ENCODE assay signal across 33 cellular contexts in the genomic region with DNA sequence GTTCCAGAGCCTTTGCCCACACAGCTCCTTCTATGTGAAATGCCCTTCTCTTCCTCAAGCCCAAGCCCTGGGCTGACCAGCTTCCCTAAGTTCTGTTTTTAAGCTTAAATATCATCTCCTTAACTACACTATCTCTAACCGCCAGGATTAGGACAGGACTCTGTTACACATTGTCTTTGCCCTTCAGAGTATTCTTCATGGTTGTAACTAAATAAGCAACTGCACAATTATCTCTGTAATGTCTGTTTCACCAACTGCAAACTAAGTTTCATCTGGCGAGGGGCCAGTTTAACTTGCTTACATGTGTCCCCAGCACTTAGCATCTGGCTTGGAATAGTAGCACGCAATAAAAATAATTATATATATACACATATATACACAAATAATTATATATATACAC. TPM values are rescaled to one million over a fixed set of nuclear protein-coding genes. Genes with fewer than 3 reads are reported as not detected.
A peak's percentile ranks its signal among the peaks of the same experiment; 100 is the strongest.
DNase-seq lines count a peak whose midpoint lies in the region; ATAC-seq, FAIRE-seq and TF ChIP-seq lines count a peak whose summit lies in the region.
"Had no signal": no experiment of that assay in that cellular context is flagged by ENCODE, and none has a peak within 500 bp of the region (broad histone marks: within the 10 kb centered on the region; RNA-seq: fewer than 3 reads in every experiment).

No MANE protein-coding gene starts in this region.

- H3K4me3 ChIP-seq in K562 = no peak overlapping the region
- H3K4me3 ChIP-seq: BLaER1 treated with 17β-estradiol and CSF1 and Interleukin-3, amounts not matched to agents 10 nM and 100 nM; cardiac muscle cell; esophagus squamous epithelium; Peyer's patch; upper lobe of left lung had no signal

- CTCF ChIA-PET in K562 (lab: Yijun Ruan, JAX; ENCODE audit: low intra/inter-chr PET ratio) = interaction anchor here (1.0 kb wide), 1 partner anchor 127 kb away, joined by 6 read pairs; no protein-coding TSS in a partner anchor

- POLR2A ChIA-PET in K562 (lab: Yijun Ruan, JAX) = interaction anchor here (0.8 to 1.5 kb wide), 3 partner anchors 8 to 549 kb away, joined by 3 to 9 read pairs (median 3); a partner anchor contains a TSS

- peak overlapping the region; percentile 17 for H3K27ac Mint-ChIP-seq in stimulated activated naive CD8-positive, alpha-beta T cell treated with anti-CD3 and anti-CD28 coated beads, Interleukin-15, Interleukin-2, amounts not matched to agents 100 ng/mL and 50 ng/mL, for 24 hours
- H3K27ac Mint-ChIP-seq: endodermal cell, WTC11 had no signal

- ATAC-seq in stimulated activated naive CD8-positive, alpha-beta T cell treated with anti-CD3 and anti-CD28 coated beads, Interleukin-15, Interleukin-2, amounts not matched to agents 100 U/mL and 50 U/mL, for 24 hours = no peak
- ATAC-seq in K562 = no peak
- ATAC-seq in left colon = no peak

- H3K27me3 ChIP-seq in K562 (ENCODE audit: control insufficient read depth in 2 of 2, insufficient read depth in 2 of 2, low read length in 2 of 2) = no peaks in the 10 kb centered on the region
- H3K27me3 ChIP-seq: BLaER1 treated with 17β-estradiol and CSF1 and Interleukin-3, amounts not matched to agents 10 nM and 100 nM; cardiac muscle cell; esophagus squamous epithelium; Peyer's patch; upper lobe of left lung had no signal

- no peak overlapping the region for H3K4me3 Mint-ChIP-seq in stimulated activated naive CD8-positive, alpha-beta T cell treated with anti-CD3 and anti-CD28 coated beads, Interleukin-15, Interleukin-2, amounts not matched to agents 100 ng/mL and 50 ng/mL, for 24 hours
- H3K4me3 Mint-ChIP-seq: endodermal cell, natural killer cell, WTC11 had no signal

- H3K9ac ChIP-seq in K562 (ENCODE audit: insufficient read depth in 1 of 2, low read depth in 2 of 2, low read length in 2 of 2) = no peak overlapping the region
- H3K9ac ChIP-seq: BLaER1 treated with 17β-estradiol and CSF1 and Interleukin-3, amounts not matched to agents 10 nM and 100 nM had no signal

- H4K20me1 ChIP-seq in K562 (replicated peaks; ENCODE audit: control insufficient read depth, insufficient read depth, low read length) = no peaks in the 10 kb centered on the region
- H4K20me1 ChIP-seq: BLaER1 treated with 17β-estradiol and CSF1 and Interleukin-3, amounts not matched to agents 10 nM and 100 nM had no signal

- peaks cover 44% of the 10 kb centered on the region for H3K4me1 Mint-ChIP-seq in stimulated activated naive CD8-positive, alpha-beta T cell treated with anti-CD3 and anti-CD28 coated beads, Interleukin-15, Interleukin-2, amounts not matched to agents 100 ng/mL and 50 ng/mL, for 24 hours (ENCODE audit: low read depth)

- no peaks in the 10 kb centered on the region for H3K36me3 ChIP-seq in K562 (ENCODE audit: control insufficient read depth, insufficient read depth, low read length)
- H3K36me3 ChIP-seq: cardiac muscle cell, esophagus squamous epithelium, Peyer's patch, upper lobe of left lung had no signal

- H3K9me3 Mint-ChIP-seq in stimulated activated naive CD8-positive, alpha-beta T cell treated with anti-CD3 and anti-CD28 coated beads, Interleukin-15, Interleukin-2, amounts not matched to agents 100 ng/mL and 50 ng/mL, for 24 hours = no peaks in the 10 kb centered on the region
- H3K9me3 Mint-ChIP-seq: endodermal cell, natural killer cell, WTC11 had no signal

- no peaks in the 10 kb centered on the region for H3K9me1 ChIP-seq in K562 (ENCODE audit: control insufficient read depth, insufficient read depth, low read length)

- H3K27ac ChIP-seq in K562 (ENCODE audit: extremely low read depth, low read depth, low read length) = no peak overlapping the region
- H3K27ac ChIP-seq: BLaER1 treated with 17β-estradiol and CSF1 and Interleukin-3, amounts not matched to agents 10 nM and 100 nM; cardiac muscle cell; esophagus squamous epithelium; Peyer's patch; upper lobe of left lung had no signal

- FAIRE-seq in K562 (lab: Jason Lieb, UNC) = no peak
- FAIRE-seq: frontal cortex, small intestine had no signal

- intact Hi-C loops in K562 (cut with micrococcal nuclease) = loop anchor here (2.0 to 5.0 kb wide), 3 partner anchors 126 to 166 kb away; no protein-coding TSS in a partner anchor
- intact Hi-C loops in left colon (cut with DNase I, micrococcal nuclease) = no loop called here

- H3K36me3 Mint-ChIP-seq in stimulated activated naive CD8-positive, alpha-beta T cell treated with anti-CD3 and anti-CD28 coated beads, Interleukin-15, Interleukin-2, amounts not matched to agents 100 ng/mL and 50 ng/mL, for 24 hours (ENCODE audit: low read depth) = peaks cover 10% of the 10 kb centered on the region
- H3K36me3 Mint-ChIP-seq: WTC11 had no signal

- no peak for DNase-seq in stimulated activated naive CD8-positive, alpha-beta T cell treated with anti-CD3 and anti-CD28 coated beads, Interleukin-15, Interleukin-2, amounts not matched to agents 100 U/mL and 50 U/mL, for 24 hours
- DNase-seq in K562 (ENCODE audit: extremely low read depth in 1 of 4, low spot score in 3 of 4) = peak in 1 of 4 experiments; percentile 33
- DNase-seq in midbrain (lab: John Stamatoyannopoulos, UW) = peak; percentile 38
- no peak for DNase-seq in NOMO-1 treated with DMSO at 0.1 percent for 48 hours (lab: John Stamatoyannopoulos, UW; ENCODE audit: unreplicated experiment)
- DNase-seq in left colon = no peak
- no peak for DNase-seq in NCI-H345 (lab: John Stamatoyannopoulos, UW)
- DNase-seq: activated CD4-positive, alpha-beta T cell treated with anti-CD3 and anti-CD28 coated beads, Interleukin-2, amount 50 U/mL, for 1 hour; aorta; COR-L47; DMS79 treated with DMSO at 0.1 percent for 48 hours; endodermal cell; esophagus squamous epithelium; GF-D8; HCEC 1CT; hippocampal formation; IMR-90; natural killer cell; NCI-H1092; NCI-H2081 treated with DMSO at 0.1 percent for 48 hours; NCI-H446 treated with DMSO at 0.1 percent for 48 hours; Peyer's patch; small intestine; stimulated activated CD4-positive, alpha-beta T cell treated with anti-CD3 and anti-CD28 coated beads, Interleukin-1b, Interleukin-23, amount 100 ng/mL, for 48 hours; stimulated activated CD8-positive, alpha-beta memory T cell treated with anti-CD3 and anti-CD28 coated beads, Interleukin-4, amount 100 ng/mL, for 48 hours; SW 1271; T1000; upper lobe of left lung had no signal

- H3K4me1 ChIP-seq in K562 (replicated peaks in 1 of 2; ENCODE audit: control insufficient read depth in 2 of 2, insufficient read depth in 2 of 2, low read length in 2 of 2) = peaks cover 0 to 22% of the 10 kb centered on the region in 2 experiments; a peak in 3 of 5 replicates
- H3K4me1 ChIP-seq: esophagus squamous epithelium had no signal

- 27% methylated on average over 3 of the region's 3 CpGs for WGBS in K562 (ENCODE audit: insufficient coverage, low coverage, missing lambda C conversion rate)

- TF ChIP-seq EP300 in K562 (IDR thresholded peaks at IDR 0.05; ENCODE audit: low read length) = no peak

- TF ChIP-seq POLR2A in K562 (conservative IDR thresholded peaks at IDR 0.05) = no peak

- in situ Hi-C loops in K562 (cut with MboI) = loop anchor here (25.0 kb wide), 1 partner anchor 686 kb away; no protein-coding TSS in a partner anchor

- TF ChIP-seq RAD21 in K562 (CRISPR knock-in tag; conservative IDR thresholded peaks at IDR 0.05 in 1 of 2, IDR thresholded peaks at IDR 0.05 in 1 of 2) = no peak

- no peak overlapping the region for H3K4me2 ChIP-seq in K562 (ENCODE audit: insufficient read depth, low read length)

- H3K27me3 Mint-ChIP-seq in stimulated activated naive CD8-positive, alpha-beta T cell treated with anti-CD3 and anti-CD28 coated beads, Interleukin-15, Interleukin-2, amounts not matched to agents 100 ng/mL and 50 ng/mL, for 24 hours = no peaks in the 10 kb centered on the region
- H3K27me3 Mint-ChIP-seq: activated naive CD4-positive, alpha-beta T cell treated with anti-CD3 and anti-CD28 coated beads, Interleukin-2, amount 50 U/mL, for 24 hours had no signal

- no peak overlapping the region for H2AFZ ChIP-seq in K562 (ENCODE audit: low read depth, low read length)

- H3K79me2 ChIP-seq in K562 (ENCODE audit: control insufficient read depth, insufficient read depth, low read length) = no peaks in the 10 kb centered on the region

- no peak for TF ChIP-seq CTCF in K562 (IDR thresholded peaks at IDR 0.05 in 2 of 3, conservative IDR thresholded peaks at IDR 0.05 in 1 of 3; ENCODE audit: insufficient read depth in 2 of 3, low read depth in 1 of 3, low read length in 3 of 3)

- H3K9me3 ChIP-seq in K562 (replicated peaks; ENCODE audit: control insufficient read depth, insufficient read depth, low read depth, low read length) = no peaks in the 10 kb centered on the region
- H3K9me3 ChIP-seq: BLaER1 treated with 17β-estradiol and CSF1 and Interleukin-3, amounts not matched to agents 10 nM and 100 nM; esophagus squamous epithelium; Peyer's patch; upper lobe of left lung had no signal

- BruUV-seq in K562 (replicated peaks; lab: Mats Ljungman, UMichigan) = no TSS peak

TF ChIP-seq in K562, 482 proteins besides CTCF, POLR2A, EP300 and RAD21 (continues in another document):
- TF ChIP-seq NRF1 (conservative IDR thresholded peaks at IDR 0.05 in 1 of 2, IDR thresholded peaks at IDR 0.05 in 1 of 2) = no peak
- TF ChIP-seq, protein P1, sequence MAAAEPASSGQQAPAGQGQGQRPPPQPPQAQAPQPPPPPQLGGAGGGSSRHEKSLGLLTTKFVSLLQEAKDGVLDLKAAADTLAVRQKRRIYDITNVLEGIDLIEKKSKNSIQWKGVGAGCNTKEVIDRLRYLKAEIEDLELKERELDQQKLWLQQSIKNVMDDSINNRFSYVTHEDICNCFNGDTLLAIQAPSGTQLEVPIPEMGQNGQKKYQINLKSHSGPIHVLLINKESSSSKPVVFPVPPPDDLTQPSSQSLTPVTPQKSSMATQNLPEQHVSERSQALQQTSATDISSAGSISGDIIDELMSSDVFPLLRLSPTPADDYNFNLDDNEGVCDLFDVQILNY (CRISPR knock-in tag; IDR thresholded peaks at IDR 0.05) = no peak

RNA-seq across cellular contexts. Expression of a gene that starts 1.1 kb away (rescaled TPM):
- total RNA-seq in K562 (2011; cell fraction: chromatin; rRNA removed; ENCODE audit: low replicate concordance) = 0.14 TPM in 1 of 2 replicates, not detected in the other
- not detected in 2 replicates for total RNA-seq in K562 (2011; cell fraction: nucleolus; rRNA removed)
- total RNA-seq in K562 (2011; cell fraction: nucleoplasm; rRNA removed) = not detected in 2 replicates
- total RNA-seq in K562 (2014; rRNA removed) (not detected in 2 replicates), K562 (2014; rRNA removed; fragmentation: Illumina TruSeq; extraction: Trizol) (0.07 and 0.10 TPM in 2 replicates), K562 (2015; rRNA removed; fragmentation: Illumina TruSeq; extraction: Trizol) (0.04 TPM in 1 of 2 replicates, not detected in the other), K562 (2021) (not detected in 2 replicates), left colon (under 1 TPM in 1 of 2 donors, not detected in 1; 0.11 TPM)
- polyA plus RNA-seq in K562 (2011; rRNA removed) (0.11 and 0.14 TPM in 2 replicates), K562 (2014; fragmentation: Illumina TruSeq; extraction: Trizol) (0.03 TPM in 1 of 2 replicates, not detected in the other), K562 (2014; fragmentation: Nextera tagmentation; extraction: Ambion mirVana) (under 1 TPM; 0.03 to 0.07 TPM), K562 (2014; rRNA removed) (not detected in 2 replicates)
- not detected in 2 replicates for polyA plus RNA-seq in K562 (2011; cell fraction: cytosol; rRNA removed)
- 0.08 and 0.11 TPM in 2 replicates for polyA plus RNA-seq in K562 (2011; cell fraction: nucleus; rRNA removed)
- polyA plus RNA-seq in K562 (2012) = 0.07 and 0.14 TPM in 2 replicates
- polyA minus RNA-seq in K562 (2011; rRNA and poly(A)+ RNA removed) = not detected in 2 replicates
- not detected in 2 replicates for polyA minus RNA-seq in K562 (2011; cell fraction: cytosol; rRNA and poly(A)+ RNA removed)
- polyA minus RNA-seq in K562 (2011; cell fraction: nucleus; rRNA and poly(A)+ RNA removed) = not detected in 2 replicates
- total RNA-seq: IMR-90 had no signal
- polyA plus RNA-seq: aorta, cardiac muscle cell, IMR-90 had no signal
